In the genomic region with DNA sequence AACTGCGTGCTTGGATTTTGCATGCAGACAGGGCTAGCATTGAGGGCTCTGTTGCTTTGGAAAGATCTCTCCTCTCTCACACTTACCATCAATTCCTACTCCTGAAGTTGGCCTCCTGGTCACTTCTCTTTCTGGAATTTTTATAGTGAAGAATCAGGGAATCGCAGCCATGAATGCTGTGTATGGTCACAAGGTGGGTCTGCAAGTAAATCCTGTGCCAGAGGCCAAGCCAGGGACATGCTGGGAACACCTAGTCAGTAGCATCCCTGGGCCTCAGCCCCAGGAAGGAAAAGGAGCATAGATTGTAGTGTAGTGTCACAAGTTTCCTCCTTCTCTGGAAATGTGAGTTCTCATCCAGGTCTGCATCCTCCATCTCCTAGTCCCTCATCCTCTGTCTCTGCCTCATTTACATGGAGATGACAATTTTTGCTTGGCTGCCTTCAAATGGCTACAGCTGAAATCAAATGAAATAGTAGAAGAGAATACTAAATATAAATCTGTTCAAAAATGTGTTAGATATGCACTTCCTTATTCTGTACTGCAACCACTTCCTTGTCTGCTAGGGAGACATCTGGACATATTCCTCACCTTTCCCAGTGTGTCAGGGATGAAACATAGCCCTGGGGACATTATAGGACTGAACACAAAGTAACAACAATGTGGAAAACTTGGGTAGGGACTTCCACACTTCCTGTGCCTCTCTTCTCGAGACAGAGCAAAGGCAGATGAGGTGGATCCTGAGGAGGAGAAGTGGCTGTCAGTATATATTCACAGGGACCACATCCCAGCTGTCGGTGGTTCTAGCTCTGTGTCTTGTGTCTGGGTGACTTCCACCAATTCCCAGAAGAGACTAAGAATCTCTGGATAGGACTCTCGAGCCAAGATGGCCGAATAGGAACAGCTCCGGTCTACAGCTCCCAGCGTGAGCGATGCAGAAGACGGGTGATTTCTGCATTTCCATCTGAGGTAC, we compare ENCODE assay signal across 18 cellular contexts. TPM values are rescaled to one million over a fixed set of nuclear protein-coding genes. Genes with fewer than 3 reads are reported as not detected.
DNase-seq lines count a peak whose midpoint lies in the region; ATAC-seq and TF ChIP-seq lines count a peak whose summit lies in the region.
"Had no signal": no experiment of that assay in that cellular context is flagged by ENCODE, and none has a peak within 500 bp of the region (broad histone marks: within the 10 kb centered on the region; RNA-seq: fewer than 3 reads in every experiment).

No MANE protein-coding gene starts in this region.

- H3K79me2 ChIP-seq in KMS-11 (ENCODE audit: insufficient read depth, low read depth) = no peaks in the 10 kb centered on the region

- no peaks in the 10 kb centered on the region for H4K20me1 ChIP-seq in KMS-11 (ENCODE audit: insufficient read depth)

- H3K9me3 Mint-ChIP-seq in central memory CD8-positive, alpha-beta T cell = no peaks in the 10 kb centered on the region
- H3K9me3 Mint-ChIP-seq in mesothelial cell of epicardium = no peaks in the 10 kb centered on the region
- H3K9me3 Mint-ChIP-seq: natural killer cell had no signal

- no peaks in the 10 kb centered on the region for H3K36me3 ChIP-seq in KMS-11 (ENCODE audit: insufficient read depth)
- H3K36me3 ChIP-seq: BE2C, spleen had no signal

- no peaks in the 10 kb centered on the region for H3K36me3 Mint-ChIP-seq in central memory CD8-positive, alpha-beta T cell (ENCODE audit: insufficient read depth)
- no peaks in the 10 kb centered on the region for H3K36me3 Mint-ChIP-seq in mesothelial cell of epicardium
- H3K36me3 Mint-ChIP-seq: natural killer cell had no signal

- peak overlapping the region; percentile 27; the same call in 1 of the 2 replicates for H3K9ac ChIP-seq in KMS-11

- DNase-seq in GM03348 (ENCODE audit: low spot score) = peak; percentile 2
- no peak for DNase-seq in central memory CD8-positive, alpha-beta T cell (ENCODE audit: low spot score in 2 of 2)
- no peak for DNase-seq in mesothelial cell of epicardium (ENCODE audit: low spot score in 2 of 2, unreplicated experiment in 2 of 2)
- no peak for DNase-seq in NK-92 (lab: John Stamatoyannopoulos, UW; ENCODE audit: unreplicated experiment)
- DNase-seq: activated CD4-positive, alpha-beta T cell treated with anti-CD3 and anti-CD28 coated beads for 36 hours; activated effector memory CD4-positive, alpha-beta T cell treated with Interleukin-2 at 50 U/mL for 16 hours; BE2C; caudate nucleus; DMS 273 treated with DMSO at 0.1 percent for 48 hours; natural killer cell; NCI-H2029; psoas muscle; RPMI8226; spleen had no signal

- peak overlapping the region; percentile 9; the same call in 1 of the 2 replicates for H3K4me2 ChIP-seq in KMS-11

- H3K27ac Mint-ChIP-seq in central memory CD8-positive, alpha-beta T cell (ENCODE audit: low read depth) = no peak overlapping the region
- no peak overlapping the region for H3K27ac Mint-ChIP-seq in mesothelial cell of epicardium
- H3K27ac Mint-ChIP-seq: activated CD4-positive, alpha-beta T cell treated with anti-CD3 and anti-CD28 coated beads for 36 hours; natural killer cell had no signal

- TF ChIP-seq CTCF in KMS-11 (conservative IDR thresholded peaks at IDR 0.05; ENCODE audit: low read depth, low read length) = no peak
- TF ChIP-seq CTCF in mesothelial cell of epicardium (IDR thresholded peaks at IDR 0.05; ENCODE audit: unreplicated experiment) = no peak

- no peaks in the 10 kb centered on the region for H3K4me1 ChIP-seq in KMS-11 (ENCODE audit: low read depth, poor library complexity, severe bottlenecking)
- H3K4me1 ChIP-seq: BE2C, psoas muscle, spleen had no signal

- no peak overlapping the region for H3K4me3 ChIP-seq in KMS-11 (IDR thresholded peaks at IDR 0.05; ENCODE audit: insufficient read depth, low read depth, low read length)
- H3K4me3 ChIP-seq: psoas muscle, spleen had no signal

- peak overlapping the region; percentile 23 for H3K4me3 Mint-ChIP-seq in central memory CD8-positive, alpha-beta T cell
- peak overlapping the region; percentile 56 for H3K4me3 Mint-ChIP-seq in mesothelial cell of epicardium
- H3K4me3 Mint-ChIP-seq: activated CD4-positive, alpha-beta T cell treated with anti-CD3 and anti-CD28 coated beads for 36 hours; natural killer cell had no signal

- peaks cover 30% of the 10 kb centered on the region for H3K27me3 Mint-ChIP-seq in central memory CD8-positive, alpha-beta T cell
- H3K27me3 Mint-ChIP-seq in mesothelial cell of epicardium (ENCODE audit: low read depth) = peaks cover 11% of the 10 kb centered on the region

- peaks cover 8% of the 10 kb centered on the region for H3K4me1 Mint-ChIP-seq in central memory CD8-positive, alpha-beta T cell
- H3K4me1 Mint-ChIP-seq in mesothelial cell of epicardium = no peaks in the 10 kb centered on the region
- H3K4me1 Mint-ChIP-seq: activated CD4-positive, alpha-beta T cell treated with anti-CD3 and anti-CD28 coated beads for 36 hours had no signal

- H3K27me3 ChIP-seq in KMS-11 (ENCODE audit: insufficient read depth, low read depth) = no peaks in the 10 kb centered on the region
- H3K27me3 ChIP-seq: BE2C had no signal

- peak overlapping the region; percentile 49; the same call in 1 of the 2 replicates for H2AFZ ChIP-seq in KMS-11 (ENCODE audit: low read depth)

- no peak overlapping the region for H3K27ac ChIP-seq in KMS-11
- H3K27ac ChIP-seq: psoas muscle, spleen had no signal

- no peak for ATAC-seq in central memory CD8-positive, alpha-beta T cell (replicated peaks; ENCODE audit: extremely low read depth, poor library complexity, severe bottlenecking)
- ATAC-seq in HG03280 (IDR thresholded peaks at IDR 0.05; ENCODE audit: unreplicated experiment) (no peak), HG02623 (IDR thresholded peaks at IDR 0.05; ENCODE audit: unreplicated experiment) (no peak)
- ATAC-seq: activated CD4-positive, alpha-beta T cell treated with anti-CD3 and anti-CD28 coated beads for 36 hours; psoas muscle; SK-N-SH treated with all-trans-retinoic acid at 6 μM for 48 hours had no signal

RNA-seq across cellular contexts. Expression of gene CST9, which starts 17.0 kb away (rescaled TPM):
- not detected in 3 replicates for total RNA-seq in mesothelial cell of epicardium
- total RNA-seq: activated CD4-positive, alpha-beta T cell treated with anti-CD3 and anti-CD28 coated beads for 36 hours; natural killer cell; psoas muscle; spleen had no signal

RNA-seq across cellular contexts. Expression of gene CST9L, which starts 20.4 kb away (rescaled TPM):
- total RNA-seq in mesothelial cell of epicardium = not detected in 3 replicates
- total RNA-seq: activated CD4-positive, alpha-beta T cell treated with anti-CD3 and anti-CD28 coated beads for 36 hours; natural killer cell; psoas muscle; spleen had no signal

RNA-seq across cellular contexts. Expression of gene CST3, which starts 49.0 kb away (rescaled TPM):
- total RNA-seq in mesothelial cell of epicardium = 127 to 138 TPM (median 130 TPM) in 3 replicates
